14 cellular contexts compared by ENCODE assay signal in the genomic region with DNA sequence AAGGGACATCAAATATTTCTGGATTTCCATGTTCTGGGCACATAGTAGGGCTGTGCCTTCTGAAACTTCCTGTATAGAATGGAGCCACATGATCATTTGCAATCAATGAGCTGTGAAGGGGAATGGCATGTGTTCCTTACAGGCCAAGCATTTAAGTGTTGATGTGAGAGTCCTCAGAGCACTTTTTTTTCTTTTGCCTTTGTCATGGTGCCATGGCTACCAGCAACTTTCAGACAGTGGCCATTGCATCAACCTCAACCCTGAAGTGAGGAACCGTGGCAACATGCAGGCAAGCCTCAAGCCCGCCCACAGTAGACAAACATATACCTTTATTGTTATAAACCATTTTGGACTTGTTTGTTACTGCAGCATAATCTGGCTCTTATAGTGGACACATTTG.
DNase-seq lines count a peak whose midpoint lies in the region; ATAC-seq and TF ChIP-seq lines count a peak whose summit lies in the region.
"Had no signal": no experiment of that assay in that cellular context is flagged by ENCODE, and none has a peak within 500 bp of the region (broad histone marks: within the 10 kb centered on the region; RNA-seq: fewer than 3 reads in every experiment).

No MANE protein-coding gene starts in this region.

- H3K36me3 Mint-ChIP-seq in GM23338 (ENCODE audit: low read depth), result no peaks in the 10 kb centered on the region
- no peaks in the 10 kb centered on the region for H3K36me3 Mint-ChIP-seq in WTC11
- no peaks in the 10 kb centered on the region for H3K36me3 Mint-ChIP-seq in activated naive CD4-positive, alpha-beta T cell treated with anti-CD3 and anti-CD28 coated beads, Interleukin-2, amount 50 U/mL, for 72 hours

- H3K4me2 ChIP-seq in GM23338, result no peak overlapping the region
- no peak overlapping the region for H3K4me2 ChIP-seq in neural cell (ENCODE audit: low read length)

- no peaks in the 10 kb centered on the region for H3K36me3 ChIP-seq in GM23338 (ENCODE audit: insufficient read depth)
- no peaks in the 10 kb centered on the region for H3K36me3 ChIP-seq in neural cell (ENCODE audit: insufficient read depth, low read length)

- POLR2A ChIA-PET in WTC11 (lab: Charles Lee), result interaction anchor here (0.6 kb wide), 1 partner anchor 185 kb away, joined by 9 read pairs; no protein-coding TSS in a partner anchor

- ATAC-seq in GM23338, result peak; percentile 45; the same call in 2 of the 3 replicates
- peak; percentile 53 for ATAC-seq in WTC11
- no peak for ATAC-seq in activated naive CD4-positive, alpha-beta T cell treated with anti-CD3 and anti-CD28 coated beads, Interleukin-2, amount 50 U/mL, for 72 hours

- TF ChIP-seq POLR2A in NB4 (IDR thresholded peaks at IDR 0.05; ENCODE audit: extremely low read depth, insufficient read length) (no peak), lower leg skin (IDR thresholded peaks at IDR 0.05) (no peak)

- H3K9me3 Mint-ChIP-seq in GM23338 (no peaks in the 10 kb centered on the region), WTC11 (peaks cover 10% of the 10 kb centered on the region)
- H3K9me3 Mint-ChIP-seq in activated naive CD4-positive, alpha-beta T cell treated with anti-CD3 and anti-CD28 coated beads, Interleukin-2, amount 50 U/mL, for 72 hours, result peaks cover 8 to 18% of the 10 kb centered on the region in 2 donors

- H3K27ac ChIP-seq in GM23338 (ENCODE audit: low read depth) (no peak overlapping the region), neural cell (ENCODE audit: low read length) (peak overlapping the region; percentile 78)

- no peak for TF ChIP-seq EP300 in neural cell (conservative IDR thresholded peaks at IDR 0.05; ENCODE audit: poor library complexity, severe bottlenecking)

- no peaks in the 10 kb centered on the region for H3K4me1 ChIP-seq in GM23338 (ENCODE audit: insufficient read depth)

- no peak overlapping the region for H3K4me3 ChIP-seq in GM23338
- no peak overlapping the region for H3K4me3 ChIP-seq in NB4 (ENCODE audit: low read depth, low read length)
- H3K4me3 ChIP-seq in neural cell (ENCODE audit: low read length), result peak overlapping the region; percentile 30
- no peak overlapping the region for H3K4me3 ChIP-seq in lower leg skin (ENCODE audit: low read depth, poor library complexity, severe bottlenecking)

- TF ChIP-seq CTCF in GM23338 (conservative IDR thresholded peaks at IDR 0.05; ENCODE audit: low read depth in 2 of 2) (no peak), NB4 (IDR thresholded peaks at IDR 0.05; ENCODE audit: low read depth, low read length) (no peak), WTC11 (IDR thresholded peaks at IDR 0.05) (no peak), neural cell (IDR thresholded peaks at IDR 0.05; ENCODE audit: poor library complexity, severe bottlenecking) (no peak), lower leg skin (IDR thresholded peaks at IDR 0.05) (no peak)

- H3K79me2 ChIP-seq in GM23338 (replicated peaks; ENCODE audit: insufficient read depth) (no peaks in the 10 kb centered on the region), neural cell (replicated peaks; ENCODE audit: insufficient read depth, low read length) (no peaks in the 10 kb centered on the region)

- 89 to 94% methylated on average over 2 of the region's 2 CpGs for whole genome bisulfite sequencing in lower leg skin, 2 donors

- H3K27me3 ChIP-seq in GM23338 (ENCODE audit: insufficient read depth) (no peaks in the 10 kb centered on the region), neural cell (ENCODE audit: insufficient read depth, low read depth, low read length) (no peaks in the 10 kb centered on the region)

- intact Hi-C loops in lower leg skin (cut with DNase I; ENCODE audit: low total_unique reads), result no loop called here

- peaks cover 3% of the 10 kb centered on the region; the same call in 2 of the 3 replicates for H3K4me1 Mint-ChIP-seq in GM23338
- H3K4me1 Mint-ChIP-seq in WTC11, result no peaks in the 10 kb centered on the region
- H3K4me1 Mint-ChIP-seq: B cell had no signal

- H3K27me3 Mint-ChIP-seq in GM23338 (ENCODE audit: insufficient read depth, low read depth, poor library complexity) (no peaks in the 10 kb centered on the region), WTC11 (ENCODE audit: low read depth) (no peaks in the 10 kb centered on the region)
- H3K27me3 Mint-ChIP-seq: B cell; CD4-positive, alpha-beta T cell had no signal

- H2AFZ ChIP-seq in GM23338 (no peak overlapping the region), neural cell (ENCODE audit: low read depth, low read length) (no peak overlapping the region)

- no peak overlapping the region for H3K9ac ChIP-seq in neural cell (ENCODE audit: low read length)

- peak; percentile 3 for DNase-seq in GM23338 (ENCODE audit: low spot score)
- DNase-seq in NB4 (ENCODE audit: low read depth), result peak; percentile 0
- DNase-seq in WTC11 (ENCODE audit: low spot score), result no peak
- no peak for DNase-seq in activated naive CD4-positive, alpha-beta T cell treated with anti-CD3 and anti-CD28 coated beads, Interleukin-2, amount 50 U/mL, for 72 hours (ENCODE audit: low spot score in 2 of 2)
- DNase-seq in GF-D8 (lab: John Stamatoyannopoulos, UW), result no peak
- DNase-seq in lower leg skin (ENCODE audit: low spot score in 2 of 2), result no peak
- DNase-seq: C1 segment of cervical spinal cord; CD4-positive, alpha-beta T cell; DND-41; GDM1; H7; IMR-90 had no signal

- H3F3A ChIP-seq in GM23338 (replicated peaks; ENCODE audit: low read depth) (no peaks in the 10 kb centered on the region), neural cell (ENCODE audit: insufficient read depth, low read length, poor library complexity, severe bottlenecking) (no peaks in the 10 kb centered on the region)

- H3K9me2 ChIP-seq in GM23338 (ENCODE audit: insufficient read depth) (no peaks in the 10 kb centered on the region), neural cell (ENCODE audit: insufficient read depth, low read length) (no peaks in the 10 kb centered on the region)

- no peaks in the 10 kb centered on the region for H4K20me1 ChIP-seq in GM23338 (replicated peaks; ENCODE audit: insufficient read depth)
- H4K20me1 ChIP-seq in neural cell (ENCODE audit: insufficient read depth), result no peaks in the 10 kb centered on the region

- CTCF ChIA-PET in WTC11 (lab: Charles Lee), result no interaction called here

- no peak for TF ChIP-seq RAD21 in neural cell (conservative IDR thresholded peaks at IDR 0.05)

- no peaks in the 10 kb centered on the region for H3K9me3 ChIP-seq in neural cell (ENCODE audit: low read length)

- no peak overlapping the region for H3K27ac Mint-ChIP-seq in GM23338
- H3K27ac Mint-ChIP-seq in WTC11, result no peak overlapping the region
- no peak overlapping the region for H3K27ac Mint-ChIP-seq in activated naive CD4-positive, alpha-beta T cell treated with anti-CD3 and anti-CD28 coated beads, Interleukin-2, amount 50 U/mL, for 72 hours
- H3K27ac Mint-ChIP-seq: B cell; CD4-positive, alpha-beta T cell had no signal

- H3K4me3 Mint-ChIP-seq in GM23338 (no peak overlapping the region), WTC11 (no peak overlapping the region)
- H3K4me3 Mint-ChIP-seq: B cell; CD4-positive, alpha-beta T cell had no signal

TF ChIP-seq in GM23338, 12 proteins besides CTCF, POLR2A, EP300 and RAD21 (continues in another document):
- no peak for TF ChIP-seq ZNF331 (CRISPR knock-in tag; IDR thresholded peaks at IDR 0.05; ENCODE audit: low read depth)

TF ChIP-seq in WTC11, 78 proteins besides CTCF, POLR2A, EP300 and RAD21:
- TF ChIP-seq, protein P1, sequence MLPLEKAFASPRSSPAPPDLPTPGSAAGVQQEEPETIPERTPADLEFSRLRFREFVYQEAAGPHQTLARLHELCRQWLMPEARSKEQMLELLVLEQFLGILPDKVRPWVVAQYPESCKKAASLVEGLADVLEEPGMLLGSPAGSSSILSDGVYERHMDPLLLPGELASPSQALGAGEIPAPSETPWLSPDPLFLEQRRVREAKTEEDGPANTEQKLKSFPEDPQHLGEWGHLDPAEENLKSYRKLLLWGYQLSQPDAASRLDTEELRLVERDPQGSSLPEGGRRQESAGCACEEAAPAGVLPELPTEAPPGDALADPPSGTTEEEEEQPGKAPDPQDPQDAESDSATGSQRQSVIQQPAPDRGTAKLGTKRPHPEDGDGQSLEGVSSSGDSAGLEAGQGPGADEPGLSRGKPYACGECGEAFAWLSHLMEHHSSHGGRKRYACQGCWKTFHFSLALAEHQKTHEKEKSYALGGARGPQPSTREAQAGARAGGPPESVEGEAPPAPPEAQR (CRISPR knock-in tag; IDR thresholded peaks at IDR 0.05), result no peak
- TF ChIP-seq MXD4 (CRISPR knock-in tag; IDR thresholded peaks at IDR 0.05; ENCODE audit: borderline replicate concordance) (no peak), GABPB1 (CRISPR knock-in tag; IDR thresholded peaks at IDR 0.05) (no peak)
- TF ChIP-seq, protein P2, sequence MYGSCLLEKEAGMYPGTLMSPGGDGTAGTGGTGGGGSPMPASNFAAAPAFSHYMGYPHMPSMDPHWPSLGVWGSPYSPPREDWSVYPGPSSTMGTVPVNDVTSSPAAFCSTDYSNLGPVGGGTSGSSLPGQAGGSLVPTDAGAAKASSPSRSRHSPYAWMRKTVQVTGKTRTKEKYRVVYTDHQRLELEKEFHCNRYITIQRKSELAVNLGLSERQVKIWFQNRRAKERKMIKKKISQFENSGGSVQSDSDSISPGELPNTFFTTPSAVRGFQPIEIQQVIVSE (CRISPR knock-in tag; IDR thresholded peaks at IDR 0.05; ENCODE audit: borderline replicate concordance), result no peak

TF ChIP-seq in neural cell, 6 proteins besides CTCF, POLR2A, EP300 and RAD21 (continues in another document):
- TF ChIP-seq EZH2 (IDR thresholded peaks at IDR 0.05; ENCODE audit: borderline replicate concordance, insufficient read depth, low read length, poor library complexity, severe bottlenecking) (no peak), MXI1 (conservative IDR thresholded peaks at IDR 0.05; ENCODE audit: poor library complexity, severe bottlenecking) (no peak), POLR2AphosphoS5 (IDR thresholded peaks at IDR 0.05) (no peak), TAF1 (IDR thresholded peaks at IDR 0.05; ENCODE audit: low read depth) (no peak), SMC3 (conservative IDR thresholded peaks at IDR 0.05; ENCODE audit: poor library complexity) (no peak)

Comparison
In these comparisons a context has a peak if more than half of its experiments do, and no peak if none do; other contexts are left out.
1. ATAC-seq: peak in GM23338 (single experiment) and WTC11 (single experiment); none in activated naive CD4-positive, alpha-beta T cell treated with anti-CD3 and anti-CD28 coated beads, Interleukin-2, amount 50 U/mL, for 72 hours (0 of 2).
2. DNase-seq: peak in GM23338 (single experiment) and NB4 (single experiment); none in WTC11 (single experiment), activated naive CD4-positive, alpha-beta T cell treated with anti-CD3 and anti-CD28 coated beads, Interleukin-2, amount 50 U/mL, for 72 hours (0 of 2), GF-D8 (single experiment) and lower leg skin (0 of 2).